In genomic region chr10:62511656-62512055, GRCh38 we compare ENCODE assay signal across 16 cellular contexts.
A peak's percentile ranks its signal among the peaks of the same experiment; 100 is the strongest.
DNase-seq lines count a peak whose midpoint lies in the region; ATAC-seq and TF ChIP-seq lines count a peak whose summit lies in the region.
"Had no signal": no experiment of that assay in that cellular context is flagged by ENCODE, and none has a peak within 500 bp of the region (broad histone marks: within the 10 kb centered on the region; RNA-seq: fewer than 3 reads in every experiment).

No MANE protein-coding gene starts in this region.

- H3K4me1 Mint-ChIP-seq in Calu3 (ENCODE audit: low read depth, unreplicated experiment) = peaks cover 42% of the 10 kb centered on the region
- H3K4me1 Mint-ChIP-seq in natural killer cell treated with Interleukin-12 subunit alpha and Interleukin-12 subunit beta and Interleukin-15 and Interleukin-18, amount 100 ng/mL, for 72 hours (ENCODE audit: low read depth in 2 of 2) = no peaks in the 10 kb centered on the region
- H3K4me1 Mint-ChIP-seq: nephron progenitor cell had no signal

- intact Hi-C loops in Calu3 (cut with micrococcal nuclease; ENCODE audit: unreplicated experiment) = no loop called here

- ATAC-seq in GM19025 (IDR thresholded peaks at IDR 0.05; ENCODE audit: low read depth, unreplicated experiment) = peak; percentile 84
- ATAC-seq in HG02588 (IDR thresholded peaks at IDR 0.05; ENCODE audit: unreplicated experiment) = peak; percentile 82
- peak; percentile 98 for ATAC-seq in HG03378 (IDR thresholded peaks at IDR 0.05; ENCODE audit: unreplicated experiment)
- no peak for ATAC-seq in natural killer cell treated with Interleukin-12 subunit alpha and Interleukin-12 subunit beta and Interleukin-15 and Interleukin-18, amount 100 ng/mL, for 72 hours

- TF ChIP-seq CTCF in Calu3 (IDR thresholded peaks at IDR 0.05; ENCODE audit: unreplicated experiment) = no peak

- peaks cover 4% of the 10 kb centered on the region for H3K9me3 Mint-ChIP-seq in Calu3 (ENCODE audit: low read depth, unreplicated experiment)
- no peaks in the 10 kb centered on the region for H3K9me3 Mint-ChIP-seq in natural killer cell treated with Interleukin-12 subunit alpha and Interleukin-12 subunit beta and Interleukin-15 and Interleukin-18, amount 100 ng/mL, for 72 hours
- H3K9me3 Mint-ChIP-seq: activated T-helper 2 cell treated with anti-CD3 and anti-CD28 coated beads, Interferon-gamma antibody, Interleukin-2, Interleukin-4, amounts not matched to agents 10 μg/mL and 5 μg/mL and 100 μg/mL, durations not matched to agents 14 hours and 24 hours and 36 hours had no signal

- DNase-seq in Calu3 (no peak), cerebellum (ENCODE audit: low spot score) (no peak), GM03348 (ENCODE audit: low spot score) (no peak)
- no peak for DNase-seq in activated CD8-positive, alpha-beta memory T cell treated with anti-CD3 and anti-CD28 coated beads, Interleukin-2, amount 50 U/mL, for 48 hours
- no peak for DNase-seq in natural killer cell treated with Interleukin-12 subunit alpha and Interleukin-12 subunit beta and Interleukin-15 and Interleukin-18, amount 100 ng/mL, for 72 hours (ENCODE audit: low spot score)
- DNase-seq: cerebellar nuclear complex; islet precursor cell; nephron progenitor cell; SIG-M5; spleen; stimulated activated CD8-positive, alpha-beta memory T cell treated with anti-CD3 and anti-CD28 coated beads, Interleukin-4, amount 100 ng/mL, for 48 hours; WERI-Rb-1 had no signal

- no peaks in the 10 kb centered on the region for H3K27me3 Mint-ChIP-seq in Calu3 (ENCODE audit: unreplicated experiment)
- peaks cover 10 to 14% of the 10 kb centered on the region in 2 donors for H3K27me3 Mint-ChIP-seq in natural killer cell treated with Interleukin-12 subunit alpha and Interleukin-12 subunit beta and Interleukin-15 and Interleukin-18, amount 100 ng/mL, for 72 hours

- H3K36me3 Mint-ChIP-seq in Calu3 (ENCODE audit: insufficient read depth, unreplicated experiment) = no peaks in the 10 kb centered on the region
- no peaks in the 10 kb centered on the region for H3K36me3 Mint-ChIP-seq in natural killer cell treated with Interleukin-12 subunit alpha and Interleukin-12 subunit beta and Interleukin-15 and Interleukin-18, amount 100 ng/mL, for 72 hours

- H3K4me3 Mint-ChIP-seq in Calu3 (ENCODE audit: low read depth, unreplicated experiment) = no peak overlapping the region
- H3K4me3 Mint-ChIP-seq in natural killer cell treated with Interleukin-12 subunit alpha and Interleukin-12 subunit beta and Interleukin-15 and Interleukin-18, amount 100 ng/mL, for 72 hours = no peak overlapping the region
- H3K4me3 Mint-ChIP-seq: nephron progenitor cell had no signal

- CTCF ChIA-PET in Calu3 (lab: Charles Lee) = interaction anchor here (1.7 kb wide), 1 partner anchor 60 kb away, joined by 4 read pairs; no protein-coding TSS in a partner anchor

- BruUV-seq in Calu3 (replicated peaks; lab: Mats Ljungman, UMichigan) = no TSS peak

- peak overlapping the region; percentile 59 for H3K27ac Mint-ChIP-seq in Calu3 (ENCODE audit: unreplicated experiment)
- no peak overlapping the region for H3K27ac Mint-ChIP-seq in natural killer cell treated with Interleukin-12 subunit alpha and Interleukin-12 subunit beta and Interleukin-15 and Interleukin-18, amount 100 ng/mL, for 72 hours
- H3K27ac Mint-ChIP-seq: activated T-helper 2 cell treated with anti-CD3 and anti-CD28 coated beads, Interferon-gamma antibody, Interleukin-2, Interleukin-4, amounts not matched to agents 10 μg/mL and 5 μg/mL and 100 μg/mL, durations not matched to agents 14 hours and 24 hours and 36 hours; nephron progenitor cell had no signal

Comparison
In these comparisons a context has a peak if more than half of its experiments do, and no peak if none do; other contexts are left out.
1. ATAC-seq: peak in GM19025 (single experiment), HG02588 (single experiment) and HG03378 (single experiment); none in natural killer cell treated with Interleukin-12 subunit alpha and Interleukin-12 subunit beta and Interleukin-15 and Interleukin-18, amount 100 ng/mL, for 72 hours (0 of 2).